In genomic region chr20:10448270-10449156, GRCh38 we compare ENCODE assay signal across 1 cellular context.
TF ChIP-seq lines count a peak whose summit lies in the region.

No MANE protein-coding gene starts in this region.

TF ChIP-seq in SK-N-SH, 30 proteins besides CTCF, POLR2A, EP300 and RAD21 (continued from another document):
- TF ChIP-seq USF1 (IDR thresholded peaks at IDR 0.05; ENCODE audit: borderline replicate concordance, low read depth) (no peak), POLR2AphosphoS5 (IDR thresholded peaks at IDR 0.05; ENCODE audit: low read depth, low read length) (no peak), ELF1 (IDR thresholded peaks at IDR 0.05) (no peak)
